16 cellular contexts compared by ENCODE assay signal in the genomic region with DNA sequence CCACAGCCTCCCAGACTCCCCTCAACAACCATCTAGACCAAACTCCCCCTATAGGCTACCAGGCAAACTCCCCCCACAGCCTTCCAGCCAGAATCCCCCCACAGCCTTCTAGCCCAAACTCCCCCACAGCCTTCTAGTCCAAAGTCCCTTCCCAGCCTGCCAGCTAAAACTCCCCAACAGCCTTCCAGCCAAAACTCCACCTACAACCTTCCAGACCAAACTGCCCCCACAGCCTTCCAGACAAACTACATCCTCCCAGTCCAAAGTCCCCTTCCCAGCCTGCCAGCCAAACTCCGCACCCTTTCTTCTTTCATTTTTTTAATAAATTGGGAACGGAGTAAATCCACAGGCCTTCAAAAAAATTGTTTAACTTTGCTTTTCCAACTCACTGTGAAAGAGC. TPM values are rescaled to one million over a fixed set of nuclear protein-coding genes. Genes with fewer than 3 reads are reported as not detected.
DNase-seq lines count a peak whose midpoint lies in the region; ATAC-seq and TF ChIP-seq lines count a peak whose summit lies in the region.
"Had no signal": no experiment of that assay in that cellular context is flagged by ENCODE, and none has a peak within 500 bp of the region (broad histone marks: within the 10 kb centered on the region; RNA-seq: fewer than 3 reads in every experiment).

No MANE protein-coding gene starts in this region.

- H3K27me3 Mint-ChIP-seq in progenitor cell of endocrine pancreas: no peaks in the 10 kb centered on the region

- no peaks in the 10 kb centered on the region for H3K36me3 Mint-ChIP-seq in progenitor cell of endocrine pancreas (ENCODE audit: insufficient read depth)

- H3K36me3 ChIP-seq in GM06990 (ENCODE audit: control insufficient read depth, insufficient read depth, low read length): no peaks in the 10 kb centered on the region
- no peaks in the 10 kb centered on the region for H3K36me3 ChIP-seq in smooth muscle cell (ENCODE audit: low read depth)

- H2AFZ ChIP-seq in smooth muscle cell (ENCODE audit: low read depth): no peak overlapping the region

- no peaks in the 10 kb centered on the region for H4K20me1 ChIP-seq in smooth muscle cell (ENCODE audit: low read depth)

- no peak overlapping the region for H3K27ac ChIP-seq in smooth muscle cell (ENCODE audit: low read depth)
- H3K27ac ChIP-seq: HL-60 had no signal

- peak; percentile 11 for TF ChIP-seq CTCF in GM06990 (IDR thresholded peaks at IDR 0.05; ENCODE audit: insufficient read depth, low read length, poor library complexity, severe bottlenecking)
- peak; percentile 9 for TF ChIP-seq CTCF in astrocyte of the spinal cord (IDR thresholded peaks at IDR 0.05; ENCODE audit: low read depth, low read length)
- no peak for TF ChIP-seq CTCF in progenitor cell of endocrine pancreas (IDR thresholded peaks at IDR 0.05; ENCODE audit: unreplicated experiment)
- no peak for TF ChIP-seq CTCF in smooth muscle cell (IDR thresholded peaks at IDR 0.05; ENCODE audit: borderline replicate concordance, insufficient read depth, poor library complexity, severe bottlenecking)

- H3K4me1 Mint-ChIP-seq in progenitor cell of endocrine pancreas (ENCODE audit: low read depth): peaks cover 8% of the 10 kb centered on the region

- no peaks in the 10 kb centered on the region for H3K79me2 ChIP-seq in smooth muscle cell (ENCODE audit: low read depth)

- peak overlapping the region; percentile 20 for H3K4me3 Mint-ChIP-seq in progenitor cell of endocrine pancreas (ENCODE audit: low read depth)
- H3K4me3 Mint-ChIP-seq: HFFc6 had no signal

- no peaks in the 10 kb centered on the region for H3K9me3 Mint-ChIP-seq in progenitor cell of endocrine pancreas (ENCODE audit: low read depth)
- H3K9me3 Mint-ChIP-seq: HFFc6 had no signal

- peak overlapping the region; percentile 77 for H3K27ac Mint-ChIP-seq in progenitor cell of endocrine pancreas
- H3K27ac Mint-ChIP-seq: HFFc6 had no signal

- H3K27me3 ChIP-seq in GM06990 (replicated peaks; ENCODE audit: control insufficient read depth, insufficient read depth, low read length) (no peaks in the 10 kb centered on the region), smooth muscle cell (ENCODE audit: low read depth) (no peaks in the 10 kb centered on the region)

- no peak overlapping the region for H3K9ac ChIP-seq in smooth muscle cell (ENCODE audit: low read depth)

- H3K9me3 ChIP-seq in smooth muscle cell (replicated peaks; ENCODE audit: low read depth): no peaks in the 10 kb centered on the region

- intact Hi-C loops in left colon (cut with DNase I, micrococcal nuclease): no loop called here

- 88% methylated on average over 2 of the region's 2 CpGs for WGBS in smooth muscle cell (ENCODE audit: low lambda C conversion rate)

- ATAC-seq in left colon (peak; percentile 81), GM21576 (IDR thresholded peaks at IDR 0.05; ENCODE audit: unreplicated experiment) (no peak)
- ATAC-seq: K562 had no signal

- in situ Hi-C loops in astrocyte of the spinal cord (cut with HindIII; ENCODE audit: low sequenced_read_pairs): no loop called here

- H3K4me1 ChIP-seq in smooth muscle cell (ENCODE audit: low read depth): no peaks in the 10 kb centered on the region

- H3K4me3 ChIP-seq in GM06990 (replicated peaks; ENCODE audit: low read depth, low read length) (no peak overlapping the region), astrocyte of the spinal cord (ENCODE audit: low read depth, low read length) (no peak overlapping the region), smooth muscle cell (no peak overlapping the region)
- H3K4me3 ChIP-seq: K562 had no signal

- DNase-seq in GM06990 (ENCODE audit: extremely low read depth, insufficient read length): no peak
- DNase-seq in astrocyte of the spinal cord (ENCODE audit: low read depth, low spot score): no peak
- peak; percentile 12 to 68 for DNase-seq in left colon
- no peak for DNase-seq in progenitor cell of endocrine pancreas (ENCODE audit: low spot score, unreplicated experiment)
- DNase-seq in GM19240 (ENCODE audit: insufficient read length, low spot score): no peak
- no peak for DNase-seq in smooth muscle cell (lab: John Stamatoyannopoulos, UW; ENCODE audit: unreplicated experiment)
- DNase-seq: DMS 273 treated with DMSO at 0.1 percent for 48 hours; HFFc6; NCI-H146; NCI-H2227 treated with DMSO at 0.1 percent for 48 hours; NCI-H526; NK-92 treated with Interleukin-12 subunit alpha and Interleukin-12 subunit beta, amount 100 ng/mL, for 24 hours had no signal

- no peaks in the 10 kb centered on the region for H3F3A ChIP-seq in smooth muscle cell (ENCODE audit: low read depth)

- H3K4me2 ChIP-seq in smooth muscle cell: no peak overlapping the region

RNA-seq across cellular contexts. Expression of a gene that starts 37.4 kb away (rescaled TPM):
- total RNA-seq in left colon (under 1 TPM; 0.12 to 0.45 TPM), progenitor cell of endocrine pancreas (0.19 and 0.38 TPM in 2 replicates), smooth muscle cell (1.6 and 1.8 TPM in 2 replicates)
- polyA plus RNA-seq in smooth muscle cell: 2.2 and 3.2 TPM in 2 replicates
- total RNA-seq: K562, SK-MEL-5 had no signal
- polyA plus RNA-seq: K562 had no signal

Comparison
In these comparisons a context has a peak if more than half of its experiments do, and no peak if none do; other contexts are left out.
1. DNase-seq: peak in left colon (2 of 2); none in GM06990 (single experiment), astrocyte of the spinal cord (single experiment), progenitor cell of endocrine pancreas (single experiment), GM19240 (single experiment) and smooth muscle cell (single experiment).
2. CTCF ChIP-seq: peak in GM06990 (single experiment) and astrocyte of the spinal cord (single experiment); none in progenitor cell of endocrine pancreas (single experiment) and smooth muscle cell (single experiment).